In the genomic region with DNA sequence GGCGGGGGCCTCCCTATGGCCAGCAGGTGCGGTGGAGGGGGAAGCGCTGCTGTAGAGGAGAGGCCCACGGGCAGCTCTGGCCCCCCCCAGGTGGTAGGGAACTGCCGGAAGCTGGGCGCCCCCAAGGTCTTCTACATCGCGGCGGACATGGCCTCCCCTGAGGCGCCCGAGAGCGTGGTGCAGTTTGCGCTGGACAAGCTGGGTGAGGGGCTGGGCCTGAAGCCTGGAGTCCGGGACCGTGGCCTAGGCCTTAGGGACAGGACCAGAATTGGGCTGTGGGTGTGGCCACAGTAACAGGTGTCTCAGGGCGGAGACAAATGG, we compare ENCODE assay signal across 8 cellular contexts. TPM values are rescaled to one million over a fixed set of nuclear protein-coding genes. Genes with fewer than 3 reads are reported as not detected.
DNase-seq lines count a peak whose midpoint lies in the region; ATAC-seq, FAIRE-seq and TF ChIP-seq lines count a peak whose summit lies in the region.

No MANE protein-coding gene starts in this region.

- peak overlapping the region; percentile 64 to 90; a peak in 3 of 4 replicates for H3K9ac ChIP-seq in K562 (ENCODE audit: insufficient read depth in 1 of 2, low read depth in 2 of 2, low read length in 2 of 2)
- H3K9ac ChIP-seq in mesendoderm (ENCODE audit: low read length) = no peak overlapping the region

- no peak overlapping the region for H3K23ac ChIP-seq in mesendoderm (ENCODE audit: low read length)

- no peak overlapping the region for H3K4ac ChIP-seq in mesendoderm (ENCODE audit: low read depth, low read length)

- H3K27ac ChIP-seq in cardiac muscle cell = peak overlapping the region; percentile 19
- H3K27ac ChIP-seq in K562 (ENCODE audit: extremely low read depth, low read depth, low read length) = peak overlapping the region; percentile 81; the same call in 2 of the 3 replicates
- no peak overlapping the region for H3K27ac ChIP-seq in mesendoderm (ENCODE audit: low read depth, low read length)
- peak overlapping the region; percentile 56 to 78 for H3K27ac ChIP-seq in uterus

- H3K79me2 ChIP-seq in K562 (ENCODE audit: control insufficient read depth, insufficient read depth, low read length) (peaks cover 13% of the 10 kb centered on the region), mesendoderm (ENCODE audit: control insufficient read depth, insufficient read depth, low read length) (peaks cover 12% of the 10 kb centered on the region)

- WGBS in K562 (ENCODE audit: insufficient coverage, low coverage, missing lambda C conversion rate) = 4% methylated on average over 5 of the region's 16 CpGs
- WGBS in mesendoderm (ENCODE audit: extremely low coverage, insufficient coverage, low lambda C conversion rate) = no CpG with 5 or more reads among the region's 16 CpGs

- DNase-seq in cardiac muscle cell (ENCODE audit: low read depth in 1 of 2, low spot score in 1 of 2) = no peak
- DNase-seq in Right ventricle myocardium superior = no peak
- DNase-seq in K562 (ENCODE audit: extremely low read depth in 1 of 4, low spot score in 3 of 4) = no peak
- no peak for DNase-seq in mesendoderm
- no peak for DNase-seq in uterus

- no peak overlapping the region for H2AK5ac ChIP-seq in mesendoderm (ENCODE audit: low read length)

- H3K9me3 ChIP-seq in cardiac muscle cell (ENCODE audit: low read depth) = no peaks in the 10 kb centered on the region
- H3K9me3 ChIP-seq in K562 (replicated peaks; ENCODE audit: control insufficient read depth, insufficient read depth, low read depth, low read length) = no peaks in the 10 kb centered on the region
- no peaks in the 10 kb centered on the region for H3K9me3 ChIP-seq in uterus

- no peak overlapping the region for H4K8ac ChIP-seq in mesendoderm (ENCODE audit: low read depth, low read length)

- no peaks in the 10 kb centered on the region for H3K79me1 ChIP-seq in mesendoderm (ENCODE audit: low read length)

- TF ChIP-seq POLR2A in K562 (conservative IDR thresholded peaks at IDR 0.05) (no peak), uterus (IDR thresholded peaks at IDR 0.05) (no peak)

- intact Hi-C loops in Right ventricle myocardium superior (cut with DNase I) = no loop called here
- intact Hi-C loops in K562 (cut with micrococcal nuclease) = loop anchor here (2.0 to 10.0 kb wide), 2 partner anchors 61 to 137 kb away; partner anchors contain the start of genes SAFB and SAFB2
- intact Hi-C loops in uterus (cut with DNase I; ENCODE audit: low total_unique reads) = no loop called here

- no peak overlapping the region for H3K18ac ChIP-seq in mesendoderm (ENCODE audit: low read length)

- H2AFZ ChIP-seq in K562 (ENCODE audit: low read depth, low read length) = peak overlapping the region; percentile 89

- CTCF ChIA-PET in K562 (lab: Yijun Ruan, JAX; ENCODE audit: low intra/inter-chr PET ratio) = no interaction called here

- H3K4me3 ChIP-seq in cardiac muscle cell (peak overlapping the region; percentile 53), K562 (peak overlapping the region; percentile 59), mesendoderm (ENCODE audit: low read length) (no peak overlapping the region), uterus (peak overlapping the region; percentile 37 to 48)

- H4K20me1 ChIP-seq in K562 (replicated peaks; ENCODE audit: control insufficient read depth, insufficient read depth, low read length) = peaks cover 16% of the 10 kb centered on the region

- peak overlapping the region; percentile 73 for H3K4me2 ChIP-seq in K562 (ENCODE audit: insufficient read depth, low read length)
- no peak overlapping the region for H3K4me2 ChIP-seq in mesendoderm (ENCODE audit: low read length)

- POLR2A ChIA-PET in K562 (lab: Yijun Ruan, JAX) = interaction anchor here (0.7 to 2.0 kb wide), 10 partner anchors 9 to 282 kb away, joined by 3 to 16 read pairs (median 4); partner anchors contain the start of genes CATSPERD, DUS3L and LONP1

- no peak overlapping the region for H2BK15ac ChIP-seq in mesendoderm (replicated peaks; ENCODE audit: low read depth)

- H3K4me1 ChIP-seq in cardiac muscle cell (ENCODE audit: low read depth) (no peaks in the 10 kb centered on the region), K562 (replicated peaks in 1 of 2; ENCODE audit: control insufficient read depth in 2 of 2, insufficient read depth in 2 of 2, low read length in 2 of 2) (peaks cover 18 to 53% of the 10 kb centered on the region in 2 experiments), mesendoderm (ENCODE audit: control insufficient read depth, low read depth, low read length) (no peaks in the 10 kb centered on the region), uterus (peaks cover 0 to 6% of the 10 kb centered on the region in 2 donors)

- BruUV-seq in K562 (replicated peaks; lab: Mats Ljungman, UMichigan) = no TSS peak

- peak overlapping the region; percentile 30 for H3K56ac ChIP-seq in mesendoderm (ENCODE audit: low read length)

- no peak overlapping the region for H2BK5ac ChIP-seq in mesendoderm (ENCODE audit: low read length)

- no peak for TF ChIP-seq CTCF in cardiac muscle cell (IDR thresholded peaks at IDR 0.05; ENCODE audit: low read depth, low read length)
- no peak for TF ChIP-seq CTCF in K562 (IDR thresholded peaks at IDR 0.05 in 2 of 3, conservative IDR thresholded peaks at IDR 0.05 in 1 of 3; ENCODE audit: insufficient read depth in 2 of 3, low read depth in 1 of 3, low read length in 3 of 3)
- TF ChIP-seq CTCF in uterus (IDR thresholded peaks at IDR 0.05) = no peak

- TF ChIP-seq RAD21 in K562 (CRISPR knock-in tag; conservative IDR thresholded peaks at IDR 0.05 in 1 of 2, IDR thresholded peaks at IDR 0.05 in 1 of 2) = no peak

- TF ChIP-seq EP300 in K562 (IDR thresholded peaks at IDR 0.05; ENCODE audit: low read length) = no peak

- no peak overlapping the region for H4K5ac ChIP-seq in mesendoderm (ENCODE audit: low read length)

- no peak overlapping the region for H2BK120ac ChIP-seq in mesendoderm (ENCODE audit: low read depth, low read length)

- H3K27me3 ChIP-seq in cardiac muscle cell = no peaks in the 10 kb centered on the region
- H3K27me3 ChIP-seq in K562 (ENCODE audit: control insufficient read depth in 2 of 2, insufficient read depth in 2 of 2, low read length in 2 of 2) = no peaks in the 10 kb centered on the region
- H3K27me3 ChIP-seq in mesendoderm (ENCODE audit: insufficient read depth, low read length, poor library complexity) = no peaks in the 10 kb centered on the region
- no peaks in the 10 kb centered on the region for H3K27me3 ChIP-seq in uterus

- no peak for FAIRE-seq in K562 (lab: Jason Lieb, UNC)

- no peaks in the 10 kb centered on the region for H3K9me1 ChIP-seq in K562 (ENCODE audit: control insufficient read depth, insufficient read depth, low read length)

- ATAC-seq in Right ventricle myocardium superior (ENCODE audit: poor library complexity) = no peak
- ATAC-seq in K562 = no peak
- ATAC-seq in HG03045 (IDR thresholded peaks at IDR 0.05; ENCODE audit: unreplicated experiment) = no peak
- no peak for ATAC-seq in GM18520 (IDR thresholded peaks at IDR 0.05; ENCODE audit: unreplicated experiment)
- ATAC-seq in HG02973 (IDR thresholded peaks at IDR 0.05; ENCODE audit: unreplicated experiment) = no peak

- in situ Hi-C loops in K562 (cut with MboI) = no loop called here

- H3K36me3 ChIP-seq in cardiac muscle cell (no peaks in the 10 kb centered on the region), K562 (ENCODE audit: control insufficient read depth, insufficient read depth, low read length) (peaks cover 10% of the 10 kb centered on the region; the same call in 1 of the 3 replicates), mesendoderm (ENCODE audit: control insufficient read depth, insufficient read depth, low read length) (no peaks in the 10 kb centered on the region), uterus (no peaks in the 10 kb centered on the region)

RNA-seq across cellular contexts. Expression of gene RPL36, which starts 3.8 kb away (rescaled TPM):
- total RNA-seq in cardiac muscle cell (829 and 1,053 TPM in 2 replicates), Right ventricle myocardium superior (367 TPM), K562 (2014; rRNA removed) (2,132 and 2,298 TPM in 2 replicates), K562 (2014; rRNA removed; fragmentation: Illumina TruSeq; extraction: Trizol) (392 and 590 TPM in 2 replicates), K562 (2015; rRNA removed; fragmentation: Illumina TruSeq; extraction: Trizol) (1,406 and 1,507 TPM in 2 replicates), K562 (2021) (1,327 and 1,377 TPM in 2 replicates), uterus (1,000 to 10,000 TPM in 1 of 4 donors, 100 to 1,000 TPM in 3; 269 to 1,645 (median 565) TPM)
- polyA plus RNA-seq in cardiac muscle cell (982 and 1,206 TPM in 2 replicates), K562 (2011; rRNA removed) (695 and 1,029 TPM in 2 replicates), K562 (2014; fragmentation: Illumina TruSeq; extraction: Trizol) (350 and 728 TPM in 2 replicates), K562 (2014; fragmentation: Nextera tagmentation; extraction: Ambion mirVana) (1,000 to 10,000 TPM; 3,132 to 3,412 TPM), K562 (2014; rRNA removed) (1,530 and 1,653 TPM in 2 replicates)
- total RNA-seq in K562 (2011; cell fraction: chromatin; rRNA removed; ENCODE audit: low replicate concordance) = 84.7 and 180 TPM in 2 replicates
- 420 and 494 TPM in 2 replicates for total RNA-seq in K562 (2011; cell fraction: nucleolus; rRNA removed)
- 317 and 516 TPM in 2 replicates for total RNA-seq in K562 (2011; cell fraction: nucleoplasm; rRNA removed)
- polyA plus RNA-seq in K562 (2011; cell fraction: cytosol; rRNA removed) = 629 and 993 TPM in 2 replicates
- polyA plus RNA-seq in K562 (2011; cell fraction: nucleus; rRNA removed) = 639 and 683 TPM in 2 replicates
- polyA plus RNA-seq in K562 (2012) = 2,027 and 2,339 TPM in 2 replicates
- polyA minus RNA-seq in K562 (2011; rRNA and poly(A)+ RNA removed) = 132 and 161 TPM in 2 replicates
- 779 and 953 TPM in 2 replicates for polyA minus RNA-seq in K562 (2011; cell fraction: cytosol; rRNA and poly(A)+ RNA removed)
- 134 and 203 TPM in 2 replicates for polyA minus RNA-seq in K562 (2011; cell fraction: nucleus; rRNA and poly(A)+ RNA removed)
- 1,911 TPM for polyA plus RNA-seq in mesendoderm (2013, experiment 1 of 2)
- 1,926 TPM for polyA plus RNA-seq in mesendoderm (2013, experiment 2 of 2)

RNA-seq across cellular contexts. Expression of gene HSD11B1L, which starts 5.5 kb away (rescaled TPM):
- 62.5 and 80.5 TPM in 2 replicates for total RNA-seq in cardiac muscle cell
- polyA plus RNA-seq in cardiac muscle cell = 60.1 and 61.9 TPM in 2 replicates
- 3.5 TPM for total RNA-seq in Right ventricle myocardium superior
- 1.9 and 5.4 TPM in 2 replicates for total RNA-seq in K562 (2011; cell fraction: chromatin; rRNA removed; ENCODE audit: low replicate concordance)
- 5.4 and 5.5 TPM in 2 replicates for total RNA-seq in K562 (2011; cell fraction: nucleolus; rRNA removed)
- 4.8 TPM in 2 replicates for total RNA-seq in K562 (2011; cell fraction: nucleoplasm; rRNA removed)
- total RNA-seq in K562 (2014; rRNA removed) = 4.9 and 7.7 TPM in 2 replicates
- total RNA-seq in K562 (2014; rRNA removed; fragmentation: Illumina TruSeq; extraction: Trizol) = 1.2 and 1.4 TPM in 2 replicates
- 2.0 and 2.3 TPM in 2 replicates for total RNA-seq in K562 (2015; rRNA removed; fragmentation: Illumina TruSeq; extraction: Trizol)
- total RNA-seq in K562 (2021) = 3.6 and 4.3 TPM in 2 replicates
- polyA plus RNA-seq in K562 (2011; rRNA removed) = 2.3 and 3.1 TPM in 2 replicates
- polyA plus RNA-seq in K562 (2011; cell fraction: cytosol; rRNA removed) = 4.4 and 11.4 TPM in 2 replicates
- polyA plus RNA-seq in K562 (2011; cell fraction: nucleus; rRNA removed) = 7.8 and 11.4 TPM in 2 replicates
- polyA plus RNA-seq in K562 (2012) = 3.4 and 7.3 TPM in 2 replicates
- polyA plus RNA-seq in K562 (2014; fragmentation: Illumina TruSeq; extraction: Trizol) = 1.7 and 2.2 TPM in 2 replicates
- under 1 TPM; 0.31 to 0.36 TPM for polyA plus RNA-seq in K562 (2014; fragmentation: Nextera tagmentation; extraction: Ambion mirVana)
- 4.7 and 6.3 TPM in 2 replicates for polyA plus RNA-seq in K562 (2014; rRNA removed)
- polyA minus RNA-seq in K562 (2011; rRNA and poly(A)+ RNA removed) = 0.39 and 0.63 TPM in 2 replicates
- polyA minus RNA-seq in K562 (2011; cell fraction: cytosol; rRNA and poly(A)+ RNA removed) = 2.2 and 2.4 TPM in 2 replicates
- 0.56 and 0.94 TPM in 2 replicates for polyA minus RNA-seq in K562 (2011; cell fraction: nucleus; rRNA and poly(A)+ RNA removed)
- 1.7 TPM for polyA plus RNA-seq in mesendoderm (2013, experiment 1 of 2)
- 1.8 TPM for polyA plus RNA-seq in mesendoderm (2013, experiment 2 of 2)
- 10 to 100 TPM in 1 of 4 donors, 1 to 10 TPM in 2, under 1 TPM in 1; 0.26 to 17.8 (median 7.1) TPM for total RNA-seq in uterus

RNA-seq across cellular contexts. Expression of gene MICOS13, which starts 6.0 kb away (rescaled TPM):
- 59.1 and 90.7 TPM in 2 replicates for total RNA-seq in cardiac muscle cell
- polyA plus RNA-seq in cardiac muscle cell = 134 and 173 TPM in 2 replicates
- 165 TPM for total RNA-seq in Right ventricle myocardium superior
- 10.1 and 39.6 TPM in 2 replicates for total RNA-seq in K562 (2011; cell fraction: chromatin; rRNA removed; ENCODE audit: low replicate concordance)
- total RNA-seq in K562 (2011; cell fraction: nucleolus; rRNA removed) = 71.5 and 77.0 TPM in 2 replicates
- total RNA-seq in K562 (2011; cell fraction: nucleoplasm; rRNA removed) = 30.0 and 32.6 TPM in 2 replicates
- total RNA-seq in K562 (2014; rRNA removed) = 220 and 383 TPM in 2 replicates
- total RNA-seq in K562 (2014; rRNA removed; fragmentation: Illumina TruSeq; extraction: Trizol) = 19.1 and 24.6 TPM in 2 replicates
- 94.0 and 105 TPM in 2 replicates for total RNA-seq in K562 (2015; rRNA removed; fragmentation: Illumina TruSeq; extraction: Trizol)
- total RNA-seq in K562 (2021) = 95.4 and 113 TPM in 2 replicates
- polyA plus RNA-seq in K562 (2011; rRNA removed) = 32.1 and 42.6 TPM in 2 replicates
- polyA plus RNA-seq in K562 (2011; cell fraction: cytosol; rRNA removed) = 60.9 and 173 TPM in 2 replicates
- polyA plus RNA-seq in K562 (2011; cell fraction: nucleus; rRNA removed) = 33.8 and 49.4 TPM in 2 replicates
- polyA plus RNA-seq in K562 (2012) = 68.5 and 125 TPM in 2 replicates
- 41.2 and 69.4 TPM in 2 replicates for polyA plus RNA-seq in K562 (2014; fragmentation: Illumina TruSeq; extraction: Trizol)
- polyA plus RNA-seq in K562 (2014; fragmentation: Nextera tagmentation; extraction: Ambion mirVana) = 10 to 100 TPM; 15.5 to 49.4 TPM
- 124 and 202 TPM in 2 replicates for polyA plus RNA-seq in K562 (2014; rRNA removed)
- 3.6 and 6.3 TPM in 2 replicates for polyA minus RNA-seq in K562 (2011; rRNA and poly(A)+ RNA removed)
- 17.7 and 22.1 TPM in 2 replicates for polyA minus RNA-seq in K562 (2011; cell fraction: cytosol; rRNA and poly(A)+ RNA removed)
- 17.0 and 19.5 TPM in 2 replicates for polyA minus RNA-seq in K562 (2011; cell fraction: nucleus; rRNA and poly(A)+ RNA removed)
- polyA plus RNA-seq in mesendoderm (2013, experiment 1 of 2) = 12.6 TPM
- polyA plus RNA-seq in mesendoderm (2013, experiment 2 of 2) = 13.5 TPM
- total RNA-seq in uterus = 10 to 100 TPM in 3 of 4 donors, 1 to 10 TPM in 1; 2.8 to 36.7 (median 21.1) TPM

RNA-seq across cellular contexts. Expression of gene LONP1, which starts 33.7 kb away (rescaled TPM):
- total RNA-seq in cardiac muscle cell (125 and 151 TPM in 2 replicates), Right ventricle myocardium superior (98.8 TPM), K562 (2014; rRNA removed) (202 and 214 TPM in 2 replicates), K562 (2014; rRNA removed; fragmentation: Illumina TruSeq; extraction: Trizol) (26.9 and 37.3 TPM in 2 replicates), K562 (2015; rRNA removed; fragmentation: Illumina TruSeq; extraction: Trizol) (89.1 and 89.8 TPM in 2 replicates), K562 (2021) (207 and 238 TPM in 2 replicates), uterus (100 to 1,000 TPM in 1 of 4 donors, 10 to 100 TPM in 3; 39.9 to 134 (median 44.1) TPM)
- polyA plus RNA-seq in cardiac muscle cell (110 TPM in 2 replicates), K562 (2011; rRNA removed) (84.5 and 110 TPM in 2 replicates), K562 (2014; fragmentation: Illumina TruSeq; extraction: Trizol) (76.5 and 160 TPM in 2 replicates), K562 (2014; fragmentation: Nextera tagmentation; extraction: Ambion mirVana) (1 to 10 TPM; 1.1 to 3.7 TPM), K562 (2014; rRNA removed) (138 and 161 TPM in 2 replicates)
- 180 and 424 TPM in 2 replicates for total RNA-seq in K562 (2011; cell fraction: chromatin; rRNA removed; ENCODE audit: low replicate concordance)
- 314 and 331 TPM in 2 replicates for total RNA-seq in K562 (2011; cell fraction: nucleolus; rRNA removed)
- total RNA-seq in K562 (2011; cell fraction: nucleoplasm; rRNA removed) = 165 and 217 TPM in 2 replicates
- polyA plus RNA-seq in K562 (2011; cell fraction: cytosol; rRNA removed) = 121 and 226 TPM in 2 replicates
- 273 and 320 TPM in 2 replicates for polyA plus RNA-seq in K562 (2011; cell fraction: nucleus; rRNA removed)
- 122 and 281 TPM in 2 replicates for polyA plus RNA-seq in K562 (2012)
- polyA minus RNA-seq in K562 (2011; rRNA and poly(A)+ RNA removed) = 39.2 and 57.2 TPM in 2 replicates
- 97.1 and 131 TPM in 2 replicates for polyA minus RNA-seq in K562 (2011; cell fraction: cytosol; rRNA and poly(A)+ RNA removed)
- polyA minus RNA-seq in K562 (2011; cell fraction: nucleus; rRNA and poly(A)+ RNA removed) = 67.5 and 106 TPM in 2 replicates
- polyA plus RNA-seq in mesendoderm (2013, experiment 1 of 2) = 45.3 TPM
- polyA plus RNA-seq in mesendoderm (2013, experiment 2 of 2) = 45.8 TPM

RNA-seq across cellular contexts. Expression of gene CATSPERD, which starts 34.2 kb away (rescaled TPM):
- 0.11 TPM in 1 of 2 replicates, not detected in the other for total RNA-seq in cardiac muscle cell
- polyA plus RNA-seq in cardiac muscle cell = not detected in 2 replicates
- not detected for total RNA-seq in Right ventricle myocardium superior
- total RNA-seq in K562 (2011; cell fraction: chromatin; rRNA removed; ENCODE audit: low replicate concordance) = not detected in 2 replicates
- total RNA-seq in K562 (2011; cell fraction: nucleolus; rRNA removed) = not detected in 2 replicates
- not detected in 2 replicates for total RNA-seq in K562 (2011; cell fraction: nucleoplasm; rRNA removed)
- not detected in 2 replicates for total RNA-seq in K562 (2014; rRNA removed)
- not detected in 2 replicates for total RNA-seq in K562 (2014; rRNA removed; fragmentation: Illumina TruSeq; extraction: Trizol)
- total RNA-seq in K562 (2015; rRNA removed; fragmentation: Illumina TruSeq; extraction: Trizol) = not detected in 2 replicates
- not detected in 2 replicates for total RNA-seq in K562 (2021)
- not detected in 2 replicates for polyA plus RNA-seq in K562 (2011; rRNA removed)
- polyA plus RNA-seq in K562 (2011; cell fraction: cytosol; rRNA removed) = not detected in 2 replicates
- not detected in 2 replicates for polyA plus RNA-seq in K562 (2011; cell fraction: nucleus; rRNA removed)
- polyA plus RNA-seq in K562 (2012) = 0.04 TPM in 1 of 2 replicates, not detected in the other
- polyA plus RNA-seq in K562 (2014; fragmentation: Illumina TruSeq; extraction: Trizol) = not detected in 2 replicates
- polyA plus RNA-seq in K562 (2014; fragmentation: Nextera tagmentation; extraction: Ambion mirVana) = not detected
- not detected in 2 replicates for polyA plus RNA-seq in K562 (2014; rRNA removed)
- not detected in 2 replicates for polyA minus RNA-seq in K562 (2011; rRNA and poly(A)+ RNA removed)
- polyA minus RNA-seq in K562 (2011; cell fraction: cytosol; rRNA and poly(A)+ RNA removed) = not detected in 2 replicates
- polyA minus RNA-seq in K562 (2011; cell fraction: nucleus; rRNA and poly(A)+ RNA removed) = not detected in 2 replicates
- 0.03 TPM for polyA plus RNA-seq in mesendoderm (2013, experiment 1 of 2)
- not detected for polyA plus RNA-seq in mesendoderm (2013, experiment 2 of 2)
- not detected for total RNA-seq in uterus
